ENCODE assay signal across 8 cellular contexts in genomic region chr19:52188822-52189744, GRCh38. TPM values are rescaled to one million over a fixed set of nuclear protein-coding genes. Genes with fewer than 3 reads are reported as not detected.
DNase-seq lines count a peak whose midpoint lies in the region; ATAC-seq, FAIRE-seq and TF ChIP-seq lines count a peak whose summit lies in the region.

No MANE protein-coding gene starts in this region.

- H3K36me3 ChIP-seq in BE2C = peaks cover 29% of the 10 kb centered on the region

- H3K9me3 Mint-ChIP-seq in activated T-helper 2 cell treated with anti-CD3 and anti-CD28 coated beads, Interferon-gamma antibody, Interleukin-2, Interleukin-4, amounts not matched to agents 10 μg/mL and 5 μg/mL and 100 μg/mL, durations not matched to agents 14 hours and 24 hours and 36 hours = no peaks in the 10 kb centered on the region

- intact Hi-C loops in activated T-helper 2 cell treated with anti-CD3 and anti-CD28 coated beads, Interferon-gamma antibody, Interleukin-2, Interleukin-4, amounts not matched to agents 10 μg/mL and 5 μg/mL and 100 μg/mL, durations not matched to agents 14 hours and 24 hours and 36 hours (cut with micrococcal nuclease) = loop anchor here (1.0 to 5.0 kb wide), 4 partner anchors 18 to 1678 kb away; partner anchors contain the start of genes MYADM, ZNF350, ZNF766 and ZNF836
- intact Hi-C loops in left ventricle myocardium superior (cut with micrococcal nuclease) (no loop called here), sciatic nerve (cut with DNase I) (no loop called here)

- peak overlapping the region; percentile 96 for H3K27ac Mint-ChIP-seq in activated T-helper 2 cell treated with anti-CD3 and anti-CD28 coated beads, Interferon-gamma antibody, Interleukin-2, Interleukin-4, amounts not matched to agents 10 μg/mL and 5 μg/mL and 100 μg/mL, durations not matched to agents 14 hours and 24 hours and 36 hours

- H3K4me3 ChIP-seq in BE2C (ENCODE audit: low read depth, low read length) = peak overlapping the region; percentile 61
- peak overlapping the region; percentile 65 for H3K4me3 ChIP-seq in Jurkat, Clone E6-1 (ENCODE audit: low read length)

- DNase-seq in BE2C (peak; percentile 71), left ventricle myocardium superior (peak; percentile 99), sciatic nerve (ENCODE audit: low spot score) (peak; percentile 87), GM19239 (ENCODE audit: insufficient read length, low spot score) (no peak)
- no peak for DNase-seq in Jurkat, Clone E6-1 (ENCODE audit: low read depth, low spot score)
- peak; percentile 9 for DNase-seq in activated T-helper 2 cell treated with anti-CD3 and anti-CD28 coated beads, Interferon-gamma antibody, Interleukin-2, Interleukin-4, amounts not matched to agents 10 μg/mL and 5 μg/mL and 100 μg/mL, durations not matched to agents 14 hours and 24 hours and 36 hours (ENCODE audit: low spot score)
- DNase-seq in activated CD4-positive, CD25-positive, alpha-beta regulatory T cell treated with anti-CD3 and anti-CD28 coated beads, Interleukin-2, amount 50 U/mL, for 72 hours = no peak

- no peak for TF ChIP-seq CTCF in BE2C (IDR thresholded peaks at IDR 0.05; ENCODE audit: low read depth, low read length)

- H3K4me3 Mint-ChIP-seq in activated T-helper 2 cell treated with anti-CD3 and anti-CD28 coated beads, Interferon-gamma antibody, Interleukin-2, Interleukin-4, amounts not matched to agents 10 μg/mL and 5 μg/mL and 100 μg/mL, durations not matched to agents 14 hours and 24 hours and 36 hours (ENCODE audit: low read depth) = peak overlapping the region; percentile 98

- H3K27me3 ChIP-seq in BE2C = no peaks in the 10 kb centered on the region

- H3K27me3 Mint-ChIP-seq in activated T-helper 2 cell treated with anti-CD3 and anti-CD28 coated beads, Interferon-gamma antibody, Interleukin-2, Interleukin-4, amounts not matched to agents 10 μg/mL and 5 μg/mL and 100 μg/mL, durations not matched to agents 14 hours and 24 hours and 36 hours (ENCODE audit: low read depth) = no peaks in the 10 kb centered on the region

- H3K4me1 Mint-ChIP-seq in activated T-helper 2 cell treated with anti-CD3 and anti-CD28 coated beads, Interferon-gamma antibody, Interleukin-2, Interleukin-4, amounts not matched to agents 10 μg/mL and 5 μg/mL and 100 μg/mL, durations not matched to agents 14 hours and 24 hours and 36 hours (ENCODE audit: low read depth) = peaks cover 25% of the 10 kb centered on the region

- peak; percentile 76 for TF ChIP-seq POLR2A in GM19099 (IDR thresholded peaks at IDR 0.05; ENCODE audit: extremely low read depth, insufficient read length, low read depth)

- peaks cover 26% of the 10 kb centered on the region for H3K36me3 Mint-ChIP-seq in activated T-helper 2 cell treated with anti-CD3 and anti-CD28 coated beads, Interferon-gamma antibody, Interleukin-2, Interleukin-4, amounts not matched to agents 10 μg/mL and 5 μg/mL and 100 μg/mL, durations not matched to agents 14 hours and 24 hours and 36 hours (ENCODE audit: low read depth)

- H3K9me3 ChIP-seq in BE2C = no peaks in the 10 kb centered on the region; the same call in 1 of the 2 replicates

- H3K4me1 ChIP-seq in BE2C = peaks cover 3% of the 10 kb centered on the region

- ATAC-seq in left ventricle myocardium superior (peak; percentile 31), sciatic nerve (peak; percentile 23)

- no peak for FAIRE-seq in GM19239 (lab: Jason Lieb, UNC)

RNA-seq across cellular contexts. Expression of gene PPP2R1A, which starts 0.8 kb away (rescaled TPM):
- polyA plus RNA-seq in BE2C (2012; ENCODE audit: insufficient read depth, insufficient read length, low read depth) = 714 TPM
- 291 TPM for polyA plus RNA-seq in Jurkat, Clone E6-1 (2012; ENCODE audit: insufficient read depth, insufficient read length)
- total RNA-seq in activated T-helper 2 cell treated with anti-CD3 and anti-CD28 coated beads, Interferon-gamma antibody, Interleukin-2, Interleukin-4, amounts not matched to agents 10 μg/mL and 5 μg/mL and 100 μg/mL, durations not matched to agents 14 hours and 24 hours and 36 hours = 218 and 225 TPM in 2 replicates
- total RNA-seq in left ventricle myocardium superior = 372 TPM
- total RNA-seq in sciatic nerve = 139 TPM

RNA-seq across cellular contexts. Expression of gene ZNF836, which starts 17.7 kb away (rescaled TPM):
- polyA plus RNA-seq in BE2C (2012; ENCODE audit: insufficient read depth, insufficient read length, low read depth) = 2.4 TPM
- not detected for polyA plus RNA-seq in Jurkat, Clone E6-1 (2012; ENCODE audit: insufficient read depth, insufficient read length)
- total RNA-seq in activated T-helper 2 cell treated with anti-CD3 and anti-CD28 coated beads, Interferon-gamma antibody, Interleukin-2, Interleukin-4, amounts not matched to agents 10 μg/mL and 5 μg/mL and 100 μg/mL, durations not matched to agents 14 hours and 24 hours and 36 hours = 7.2 and 8.8 TPM in 2 replicates
- total RNA-seq in left ventricle myocardium superior (6.6 TPM), sciatic nerve (19.7 TPM)

RNA-seq across cellular contexts. Expression of gene ZNF616, which starts 49.3 kb away (rescaled TPM):
- polyA plus RNA-seq in BE2C (2012; ENCODE audit: insufficient read depth, insufficient read length, low read depth) = 6.9 TPM
- 4.0 TPM for polyA plus RNA-seq in Jurkat, Clone E6-1 (2012; ENCODE audit: insufficient read depth, insufficient read length)
- total RNA-seq in activated T-helper 2 cell treated with anti-CD3 and anti-CD28 coated beads, Interferon-gamma antibody, Interleukin-2, Interleukin-4, amounts not matched to agents 10 μg/mL and 5 μg/mL and 100 μg/mL, durations not matched to agents 14 hours and 24 hours and 36 hours = 6.6 and 8.5 TPM in 2 replicates
- 5.5 TPM for total RNA-seq in left ventricle myocardium superior
- 12.8 TPM for total RNA-seq in sciatic nerve

Comparison
In these comparisons a context has a peak if more than half of its experiments do, and no peak if none do; other contexts are left out.
1. DNase-seq: peak in BE2C (single experiment), activated T-helper 2 cell treated with anti-CD3 and anti-CD28 coated beads, Interferon-gamma antibody, Interleukin-2, Interleukin-4, amounts not matched to agents 10 μg/mL and 5 μg/mL and 100 μg/mL, durations not matched to agents 14 hours and 24 hours and 36 hours (single experiment), left ventricle myocardium superior (single experiment) and sciatic nerve (single experiment); none in Jurkat, Clone E6-1 (single experiment), GM19239 (single experiment) and activated CD4-positive, CD25-positive, alpha-beta regulatory T cell treated with anti-CD3 and anti-CD28 coated beads, Interleukin-2, amount 50 U/mL, for 72 hours (single experiment).